ENCODE assay signal across 9 cellular contexts in genomic region chr4:39354178-39354503, GRCh38. TPM values are rescaled to one million over a fixed set of nuclear protein-coding genes. Genes with fewer than 3 reads are reported as not detected.
A peak's percentile ranks its signal among the peaks of the same experiment; 100 is the strongest.
DNase-seq lines count a peak whose midpoint lies in the region; ATAC-seq and TF ChIP-seq lines count a peak whose summit lies in the region.
"Had no signal": no experiment of that assay in that cellular context is flagged by ENCODE, and none has a peak within 500 bp of the region (broad histone marks: within the 10 kb centered on the region; RNA-seq: fewer than 3 reads in every experiment).

No MANE protein-coding gene starts in this region.

- TF ChIP-seq CTCF in VCaP (conservative IDR thresholded peaks at IDR 0.05): no peak

- peaks cover 12% of the 10 kb centered on the region for H3K4me1 ChIP-seq in skeletal muscle satellite cell (ENCODE audit: control insufficient read depth, insufficient read depth, low read length)

- H3K27me3 ChIP-seq in skeletal muscle satellite cell (ENCODE audit: control insufficient read depth, insufficient read depth, low read length): no peaks in the 10 kb centered on the region

- H3K27ac ChIP-seq in VCaP: peak overlapping the region; percentile 17

- peak overlapping the region; percentile 84 for H3K9ac ChIP-seq in skeletal muscle satellite cell (ENCODE audit: low read depth, low read length)

- DNase-seq in glomerular endothelial cell (ENCODE audit: extremely low read depth, low read depth, low spot score): peak; percentile 22
- DNase-seq in NCI-H1092 treated with DMSO at 0.1 percent for 48 hours (lab: John Stamatoyannopoulos, UW): no peak
- no peak for DNase-seq in Ammon's horn (ENCODE audit: low spot score)
- DNase-seq in NCI-H2196 treated with DMSO at 0.1 percent for 48 hours (lab: John Stamatoyannopoulos, UW; ENCODE audit: unreplicated experiment): no peak
- DNase-seq: SHP77 treated with DMSO at 0.1 percent for 48 hours had no signal

- H3K9me3 ChIP-seq in skeletal muscle satellite cell (replicated peaks; ENCODE audit: low read length): no peaks in the 10 kb centered on the region

- H3K4me3 ChIP-seq in skeletal muscle satellite cell (ENCODE audit: low read length): peak overlapping the region; percentile 62

- peaks cover 12% of the 10 kb centered on the region for H3K36me3 ChIP-seq in skeletal muscle satellite cell (ENCODE audit: insufficient read depth, low read length)

- ATAC-seq in GM19328 (IDR thresholded peaks at IDR 0.05; ENCODE audit: unreplicated experiment): peak; percentile 1
- ATAC-seq in HG02571 (IDR thresholded peaks at IDR 0.05; ENCODE audit: unreplicated experiment): no peak

- peak overlapping the region; percentile 87 for H3K4me2 ChIP-seq in skeletal muscle satellite cell (ENCODE audit: low read length)

RNA-seq across cellular contexts. Expression of gene RFC1, which starts 12.0 kb away (rescaled TPM):
- total RNA-seq in glomerular endothelial cell: 27.7 and 32.1 TPM in 2 replicates
- 32.8 and 34.2 TPM in 2 replicates for total RNA-seq in skeletal muscle satellite cell (2012; rRNA removed)

RNA-seq across cellular contexts. Expression of gene KLB, which starts 52.6 kb away (rescaled TPM):
- total RNA-seq in glomerular endothelial cell: not detected in 2 replicates
- not detected in 2 replicates for total RNA-seq in skeletal muscle satellite cell (2012; rRNA removed)
